ENCODE assay signal across 20 cellular contexts in genomic region chr5:103178167-103178566, GRCh38. TPM values are rescaled to one million over a fixed set of nuclear protein-coding genes. Genes with fewer than 3 reads are reported as not detected.
DNase-seq lines count a peak whose midpoint lies in the region; ATAC-seq and TF ChIP-seq lines count a peak whose summit lies in the region.
"Had no signal": no experiment of that assay in that cellular context is flagged by ENCODE, and none has a peak within 500 bp of the region (broad histone marks: within the 10 kb centered on the region; RNA-seq: fewer than 3 reads in every experiment).

No MANE protein-coding gene starts in this region.

- POLR2A ChIA-PET in PC-9 (lab: Charles Lee; ENCODE audit: unreplicated experiment): interaction anchor here (0.7 kb wide), 1 partner anchor 80 kb away, joined by 3 read pairs; no protein-coding TSS in a partner anchor

- CTCF ChIA-PET in PC-9 (lab: Charles Lee): no interaction called here

- H4K20me1 ChIP-seq in PC-9 (ENCODE audit: insufficient read depth): no peaks in the 10 kb centered on the region; the same call in 1 of the 2 replicates

- no peaks in the 10 kb centered on the region for H3K4me1 Mint-ChIP-seq in endodermal cell
- H3K4me1 Mint-ChIP-seq: activated CD4-positive, alpha-beta T cell treated with anti-CD3 and anti-CD28 coated beads, Interleukin-2, amount 10 ng/mL, durations not matched to agents 7 days and 5 days; nephron progenitor cell had no signal

- H3K27ac Mint-ChIP-seq in endodermal cell: no peak overlapping the region
- H3K27ac Mint-ChIP-seq: activated CD4-positive, alpha-beta T cell treated with anti-CD3 and anti-CD28 coated beads, Interleukin-2, amount 10 ng/mL, durations not matched to agents 7 days and 5 days had no signal

- no peaks in the 10 kb centered on the region for H3K27me3 Mint-ChIP-seq in endodermal cell (ENCODE audit: insufficient read depth)
- H3K27me3 Mint-ChIP-seq: activated CD4-positive, alpha-beta T cell treated with anti-CD3 and anti-CD28 coated beads, Interleukin-2, amount 10 ng/mL, durations not matched to agents 7 days and 5 days had no signal

- H3K9ac ChIP-seq in endodermal cell (ENCODE audit: extremely low read depth, low read length, poor library complexity, severe bottlenecking): no peak overlapping the region

- WGBS in endodermal cell (ENCODE audit: insufficient coverage in 1 of 2, insufficient read length in 1 of 2), 2 experiments: 92% methylated on average over 2 of the region's 2 CpGs; no CpG with 5 or more reads in 1 of the 2 experiments

- H3K79me2 ChIP-seq in PC-9 (ENCODE audit: low read depth): no peaks in the 10 kb centered on the region

- H3K9me2 ChIP-seq in PC-9 (ENCODE audit: insufficient read depth): no peaks in the 10 kb centered on the region

- H3K9me3 ChIP-seq in PC-9 (ENCODE audit: insufficient read depth, low read depth) (no peaks in the 10 kb centered on the region), endodermal cell (ENCODE audit: control insufficient read depth, low read length) (no peaks in the 10 kb centered on the region)
- H3K9me3 ChIP-seq: upper lobe of right lung had no signal

- intact Hi-C loops in PC-9 (cut with micrococcal nuclease; ENCODE audit: unreplicated experiment): no loop called here

- 0 out of 2 replicates have a peak, but pooled peaks have one; percentile 15 for TF ChIP-seq CTCF in PC-9 (conservative IDR thresholded peaks at IDR 0.05)
- no peak for TF ChIP-seq CTCF in foreskin keratinocyte (conservative IDR thresholded peaks at IDR 0.05)
- no peak for TF ChIP-seq CTCF in endodermal cell (conservative IDR thresholded peaks at IDR 0.05)

- peak; percentile 30 for DNase-seq in ELR (ENCODE audit: low read depth)
- DNase-seq in PC-9: no peak
- DNase-seq in foreskin keratinocyte: no peak
- DNase-seq in NCI-H187 treated with DMSO at 0.1 percent for 48 hours (lab: John Stamatoyannopoulos, UW): no peak
- no peak for DNase-seq in endodermal cell
- DNase-seq in stimulated activated naive CD8-positive, alpha-beta T cell treated with anti-CD3 and anti-CD28 coated beads, Interleukin-15, Interleukin-2, amounts not matched to agents 100 U/mL and 50 U/mL, for 24 hours: no peak
- DNase-seq: activated CD4-positive, alpha-beta T cell treated with anti-CD3 and anti-CD28 coated beads, Interleukin-2, amount 10 ng/mL, durations not matched to agents 7 days and 5 days; activated gamma-delta T cell treated with Interleukin-2 at 50 U/mL for 16 hours; amygdala; left colon; midbrain; NCI-H1417 treated with DMSO at 0.1 percent for 48 hours; NCI-H748 treated with DMSO at 0.1 percent for 48 hours; nephron progenitor cell; small intestine; stimulated activated CD4-positive, alpha-beta T cell treated with anti-CD3 and anti-CD28 coated beads, Interleukin-4, amount 100 ng/mL, for 1 hour; upper lobe of right lung had no signal

- ATAC-seq in HG02938 (IDR thresholded peaks at IDR 0.05; ENCODE audit: unreplicated experiment) (peak; percentile 56), foreskin keratinocyte (peak; percentile 35), GM19328 (IDR thresholded peaks at IDR 0.05; ENCODE audit: unreplicated experiment) (no peak)
- no peak for ATAC-seq in stimulated activated naive CD8-positive, alpha-beta T cell treated with anti-CD3 and anti-CD28 coated beads, Interleukin-15, Interleukin-2, amounts not matched to agents 100 U/mL and 50 U/mL, for 24 hours
- ATAC-seq: left colon, upper lobe of right lung had no signal

- no peaks in the 10 kb centered on the region for H3K9me3 Mint-ChIP-seq in endodermal cell
- H3K9me3 Mint-ChIP-seq: activated CD4-positive, alpha-beta T cell treated with anti-CD3 and anti-CD28 coated beads, Interleukin-2, amount 10 ng/mL, durations not matched to agents 7 days and 5 days; nephron progenitor cell had no signal

- H3K36me3 ChIP-seq in PC-9 (ENCODE audit: low read depth): peaks cover 5% of the 10 kb centered on the region; the same call in 1 of the 2 replicates
- H3K36me3 ChIP-seq in endodermal cell (ENCODE audit: control insufficient read depth, insufficient read depth, low read length): peaks cover 21% of the 10 kb centered on the region

- no peaks in the 10 kb centered on the region for H3F3A ChIP-seq in PC-9 (ENCODE audit: insufficient read depth, low read depth)

- H3K27ac ChIP-seq in PC-9 (no peak overlapping the region), foreskin keratinocyte (no peak overlapping the region), endodermal cell (ENCODE audit: low read depth, low read length) (no peak overlapping the region)
- H3K27ac ChIP-seq: cardiac muscle cell, upper lobe of right lung had no signal

- no peaks in the 10 kb centered on the region for H3K4me1 ChIP-seq in PC-9 (replicated peaks; ENCODE audit: insufficient read depth)
- no peaks in the 10 kb centered on the region for H3K4me1 ChIP-seq in foreskin keratinocyte
- no peaks in the 10 kb centered on the region for H3K4me1 ChIP-seq in endodermal cell (ENCODE audit: control insufficient read depth, insufficient read depth, low read length)
- H3K4me1 ChIP-seq: upper lobe of right lung had no signal

- H3K4me2 ChIP-seq in PC-9: no peak overlapping the region

- BruUV-seq in PC-9 (replicated peaks; lab: Mats Ljungman, UMichigan): no TSS peak

- H2AFZ ChIP-seq in PC-9: no peak overlapping the region

- H3K27me3 ChIP-seq in PC-9 (ENCODE audit: insufficient read depth, low read depth): no peaks in the 10 kb centered on the region
- H3K27me3 ChIP-seq in foreskin keratinocyte: no peaks in the 10 kb centered on the region
- no peaks in the 10 kb centered on the region for H3K27me3 ChIP-seq in endodermal cell (ENCODE audit: control insufficient read depth, insufficient read depth, low read length, poor library complexity, severe bottlenecking)
- H3K27me3 ChIP-seq: cardiac muscle cell, upper lobe of right lung had no signal

- no peak overlapping the region for H3K4me3 ChIP-seq in PC-9
- H3K4me3 ChIP-seq in endodermal cell (ENCODE audit: low read length): no peak overlapping the region
- H3K4me3 ChIP-seq: cardiac muscle cell, upper lobe of right lung had no signal

- H3K36me3 Mint-ChIP-seq in endodermal cell (ENCODE audit: low read depth): peaks cover 12% of the 10 kb centered on the region

- H3K4me3 Mint-ChIP-seq in endodermal cell: no peak overlapping the region
- H3K4me3 Mint-ChIP-seq: activated CD4-positive, alpha-beta T cell treated with anti-CD3 and anti-CD28 coated beads, Interleukin-2, amount 10 ng/mL, durations not matched to agents 7 days and 5 days; nephron progenitor cell had no signal

RNA-seq across cellular contexts. Expression of gene PPIP5K2, which starts 58.1 kb away (rescaled TPM):
- total RNA-seq in PC-9 (2021) (30.5 and 35.5 TPM in 2 replicates), foreskin keratinocyte (21.1 and 22.2 TPM in 2 replicates), endodermal cell (10 to 100 TPM; 67.1 to 68.0 TPM)
- 5.0 and 5.9 TPM in 2 replicates for polyA plus RNA-seq in foreskin keratinocyte
- polyA plus RNA-seq in endodermal cell (2013, experiment 1 of 2): 42.2 TPM
- 39.1 TPM for polyA plus RNA-seq in endodermal cell (2013, experiment 2 of 2)

RNA-seq across cellular contexts. Expression of gene GIN1, which starts 58.2 kb away (rescaled TPM):
- total RNA-seq in PC-9 (2021) (5.2 and 7.9 TPM in 2 replicates), foreskin keratinocyte (4.8 and 5.7 TPM in 2 replicates), endodermal cell (1 to 10 TPM; 7.0 to 9.6 TPM)
- polyA plus RNA-seq in foreskin keratinocyte: 3.2 and 4.0 TPM in 2 replicates
- polyA plus RNA-seq in endodermal cell (2013, experiment 1 of 2): 13.3 TPM
- polyA plus RNA-seq in endodermal cell (2013, experiment 2 of 2): 8.4 TPM

Comparison
In these comparisons a context has a peak if more than half of its experiments do, and no peak if none do; other contexts are left out.
1. ATAC-seq: peak in HG02938 (single experiment) and foreskin keratinocyte (single experiment); none in stimulated activated naive CD8-positive, alpha-beta T cell treated with anti-CD3 and anti-CD28 coated beads, Interleukin-15, Interleukin-2, amounts not matched to agents 100 U/mL and 50 U/mL, for 24 hours (single experiment) and GM19328 (single experiment).